In the genomic region with DNA sequence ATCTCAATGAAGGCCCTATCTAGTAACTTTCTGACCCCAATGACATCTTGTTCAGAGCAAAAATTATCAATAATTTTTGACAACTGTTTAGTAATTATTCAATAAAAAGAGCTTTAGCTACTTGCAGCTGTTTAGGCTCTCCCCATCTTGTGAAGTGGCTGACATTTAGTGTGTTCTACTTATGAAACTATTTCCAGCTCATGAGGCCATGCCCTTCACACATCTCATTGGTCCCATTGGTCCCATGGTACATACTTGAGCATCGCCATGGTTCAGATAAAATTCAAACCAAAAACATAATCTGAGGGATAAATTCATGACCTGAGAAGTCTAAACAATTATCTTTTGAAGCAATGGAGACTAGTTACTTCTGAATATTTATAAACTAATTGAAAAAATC, we compare ENCODE assay signal across 30 cellular contexts.
"Had no signal": no experiment of that assay in that cellular context is flagged by ENCODE, and none has a peak within 500 bp of the region (broad histone marks: within the 10 kb centered on the region; RNA-seq: fewer than 3 reads in every experiment).

No MANE protein-coding gene starts in this region.

- H3K4me1 ChIP-seq: Peyer's patch, SJCRH30 had no signal

- H3K4me3 Mint-ChIP-seq: activated CD4-positive, alpha-beta T cell treated with anti-CD3 and anti-CD28 coated beads, Interleukin-2, amount 10 ng/mL, durations not matched to agents 7 days and 5 days; activated CD8-positive, alpha-beta T cell treated with anti-CD3 and anti-CD28 coated beads, Interleukin-2, amount 10 ng/mL, durations not matched to agents 7 days and 5 days; activated naive CD4-positive, alpha-beta T cell treated with anti-CD3 and anti-CD28 coated beads, Interleukin-2, amount 10 ng/mL, durations not matched to agents 7 days and 5 days; activated naive CD8-positive, alpha-beta T cell treated with anti-CD3 and anti-CD28 coated beads for 36 hours; activated T-cell treated with anti-CD3 and anti-CD28 coated beads, Interleukin-2, amount 50 U/mL, for 24 hours; central memory CD8-positive, alpha-beta T cell; T-helper 2 cell treated with Interferon-gamma antibody and Interleukin-4, amounts not matched to agents 5 μg/mL and 100 μg/mL, for 36 hours had no signal

- H3K4me3 ChIP-seq: Peyer's patch, SJCRH30, SK-N-MC had no signal

- H3K36me3 ChIP-seq: brain microvascular endothelial cell had no signal

- H3K27me3 Mint-ChIP-seq: activated CD4-positive, alpha-beta T cell treated with anti-CD3 and anti-CD28 coated beads, Interleukin-2, amount 10 ng/mL, durations not matched to agents 7 days and 5 days; activated naive CD4-positive, alpha-beta T cell treated with anti-CD3 and anti-CD28 coated beads, Interleukin-2, amount 10 ng/mL, durations not matched to agents 7 days and 5 days; activated naive CD8-positive, alpha-beta T cell treated with anti-CD3 and anti-CD28 coated beads for 36 hours; activated T-cell treated with anti-CD3 and anti-CD28 coated beads, Interleukin-2, amount 50 U/mL, for 24 hours; central memory CD8-positive, alpha-beta T cell had no signal

- H3K27ac ChIP-seq: brain microvascular endothelial cell, Peyer's patch, SJCRH30, SK-N-MC had no signal

- DNase-seq: activated CD4-positive, alpha-beta T cell treated with anti-CD3 and anti-CD28 coated beads, Interleukin-2, amount 10 ng/mL, durations not matched to agents 7 days and 5 days; activated CD4-positive, alpha-beta T cell treated with anti-CD3 and anti-CD28 coated beads, Interleukin-2, amount 50 U/mL, for 48 hours; activated CD8-positive, alpha-beta T cell treated with anti-CD3 and anti-CD28 coated beads, Interleukin-2, amount 10 ng/mL, durations not matched to agents 7 days and 5 days; activated gamma-delta T cell treated with Interleukin-2 at 50 U/mL for 16 hours; activated naive CD4-positive, alpha-beta T cell treated with anti-CD3 and anti-CD28 coated beads, Interleukin-2, amount 10 ng/mL, durations not matched to agents 7 days and 5 days; activated naive CD8-positive, alpha-beta T cell treated with anti-CD3 and anti-CD28 coated beads for 36 hours; activated T-cell treated with anti-CD3 and anti-CD28 coated beads, Interleukin-2, amount 50 U/mL, for 24 hours; amniotic stem cell; aorta; brain microvascular endothelial cell; KG1; NCI-H1092 treated with DMSO at 0.1 percent for 48 hours; NCI-H1417; NCI-H146; NCI-H187; NCI-H2029 treated with DMSO at 0.1 percent for 48 hours; NCI-H2107; NCI-H2171; NCI-H510A; NCI-H526; NCI-H748 treated with DMSO at 0.1 percent for 48 hours; NK-92 treated with Interleukin-12 subunit alpha and Interleukin-12 subunit beta, amount 100 ng/mL, for 24 hours; PC-3; Peyer's patch; RPMI8226; SHP77; SJCRH30 had no signal

- H3K27me3 ChIP-seq: brain microvascular endothelial cell, Peyer's patch, SJCRH30 had no signal

- H3K27ac Mint-ChIP-seq: activated CD4-positive, alpha-beta T cell treated with anti-CD3 and anti-CD28 coated beads, Interleukin-2, amount 10 ng/mL, durations not matched to agents 7 days and 5 days; activated naive CD4-positive, alpha-beta T cell treated with anti-CD3 and anti-CD28 coated beads, Interleukin-2, amount 10 ng/mL, durations not matched to agents 7 days and 5 days; activated naive CD8-positive, alpha-beta T cell treated with anti-CD3 and anti-CD28 coated beads for 36 hours; T-helper 2 cell treated with Interferon-gamma antibody and Interleukin-4, amounts not matched to agents 5 μg/mL and 100 μg/mL, for 36 hours had no signal

- H3K9me3 ChIP-seq: Peyer's patch, SJCRH30 had no signal

- H3K9me3 Mint-ChIP-seq: activated CD4-positive, alpha-beta T cell treated with anti-CD3 and anti-CD28 coated beads, Interleukin-2, amount 10 ng/mL, durations not matched to agents 7 days and 5 days; activated naive CD4-positive, alpha-beta T cell treated with anti-CD3 and anti-CD28 coated beads, Interleukin-2, amount 10 ng/mL, durations not matched to agents 7 days and 5 days; activated naive CD8-positive, alpha-beta T cell treated with anti-CD3 and anti-CD28 coated beads for 36 hours; activated T-cell treated with anti-CD3 and anti-CD28 coated beads, Interleukin-2, amount 50 U/mL, for 24 hours; central memory CD8-positive, alpha-beta T cell; T-helper 2 cell treated with Interferon-gamma antibody and Interleukin-4, amounts not matched to agents 5 μg/mL and 100 μg/mL, for 36 hours had no signal

- ATAC-seq: activated CD8-positive, alpha-beta T cell treated with anti-CD3 and anti-CD28 coated beads, Interleukin-2, amount 10 ng/mL, durations not matched to agents 7 days and 5 days; PC-3 had no signal
